In the genomic region with DNA sequence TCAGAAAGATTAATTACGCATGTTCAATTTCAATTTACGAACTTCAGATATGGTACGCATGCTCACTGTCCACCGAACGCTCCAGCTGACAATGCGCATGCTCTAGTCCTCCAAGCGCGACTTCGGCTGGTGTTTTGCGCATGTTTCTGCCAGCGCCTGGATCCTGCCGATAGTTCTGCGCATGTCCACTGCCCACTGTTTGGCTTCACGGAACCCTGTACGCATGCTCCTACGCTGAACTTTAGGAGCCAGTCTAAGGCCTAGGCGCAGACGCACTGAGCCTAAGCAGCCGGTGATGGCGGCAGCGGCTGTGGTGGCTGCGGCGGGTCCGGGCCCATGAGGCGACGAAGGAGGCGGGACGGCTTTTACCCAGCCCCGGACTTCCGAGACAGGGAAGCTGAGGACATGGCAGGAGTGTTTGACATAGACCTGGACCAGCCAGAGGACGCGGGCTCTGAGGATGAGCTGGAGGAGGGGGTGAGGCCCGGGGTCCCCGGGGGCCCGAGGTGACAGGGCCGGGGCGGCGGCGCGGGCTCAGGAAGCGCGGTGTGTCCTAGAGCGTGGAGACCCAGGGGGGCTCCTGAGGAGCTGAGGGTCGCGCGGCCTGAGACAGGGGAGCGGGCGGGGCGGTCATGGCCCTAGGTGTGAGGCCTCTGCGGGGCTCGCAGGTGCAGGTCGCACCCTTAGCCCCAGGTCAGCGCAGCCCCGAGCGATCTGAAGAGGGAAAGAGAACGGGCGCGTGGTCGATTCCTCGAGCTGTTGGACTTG, we compare ENCODE assay signal across 8 cellular contexts. TPM values are rescaled to one million over a fixed set of nuclear protein-coding genes. Genes with fewer than 3 reads are reported as not detected.
DNase-seq lines count a peak whose midpoint lies in the region; ATAC-seq, FAIRE-seq and TF ChIP-seq lines count a peak whose summit lies in the region.

A gene (plus strand): TSS at position 273 of the 768 bp plus-strand sequence. CDS start 64 bp downstream, at position 337.
A gene with protein sequence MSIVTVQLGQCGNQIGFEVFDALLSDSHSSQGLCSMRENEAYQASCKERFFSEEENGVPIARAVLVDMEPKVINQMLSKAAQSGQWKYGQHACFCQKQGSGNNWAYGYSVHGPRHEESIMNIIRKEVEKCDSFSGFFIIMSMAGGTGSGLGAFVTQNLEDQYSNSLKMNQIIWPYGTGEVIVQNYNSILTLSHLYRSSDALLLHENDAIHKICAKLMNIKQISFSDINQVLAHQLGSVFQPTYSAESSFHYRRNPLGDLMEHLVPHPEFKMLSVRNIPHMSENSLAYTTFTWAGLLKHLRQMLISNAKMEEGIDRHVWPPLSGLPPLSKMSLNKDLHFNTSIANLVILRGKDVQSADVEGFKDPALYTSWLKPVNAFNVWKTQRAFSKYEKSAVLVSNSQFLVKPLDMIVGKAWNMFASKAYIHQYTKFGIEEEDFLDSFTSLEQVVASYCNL (minus strand): TSS at position 95 of the 768 bp plus-strand sequence. CDS start 1,941 bp downstream, outside the sequence.

- H3K4me3 Mint-ChIP-seq in activated CD8-positive, alpha-beta memory T cell treated with anti-CD3 and anti-CD28 coated beads, Interleukin-2, amount 10 ng/mL, durations not matched to agents 7 days and 5 days = peak within 1 kb of the TSS; percentile 94
- peak within 1 kb of the TSS; percentile 100 for H3K4me3 Mint-ChIP-seq in memory B cell

- peak within 1 kb of the TSS; percentile 91 for H4K8ac ChIP-seq in H1 (ENCODE audit: extremely low read depth, insufficient read depth, low read length)

- no peaks in the 10 kb centered on the region for H3K27me3 ChIP-seq in H1 (replicated peaks in 1 of 4; ENCODE audit: control insufficient read depth in 3 of 4, extremely low read depth in 1 of 4, insufficient read depth in 3 of 4, low read length in 3 of 4)

- peak within 1 kb of the TSS; percentile 46 for H3K56ac ChIP-seq in H1 (replicated peaks; ENCODE audit: insufficient read length, low read depth, low read length)

- no peaks in the 10 kb centered on the region for H3K27me3 Mint-ChIP-seq in activated CD8-positive, alpha-beta memory T cell treated with anti-CD3 and anti-CD28 coated beads, Interleukin-2, amount 10 ng/mL, durations not matched to agents 7 days and 5 days
- no peaks in the 10 kb centered on the region for H3K27me3 Mint-ChIP-seq in memory B cell

- H3K27ac Mint-ChIP-seq in activated CD8-positive, alpha-beta memory T cell treated with anti-CD3 and anti-CD28 coated beads, Interleukin-2, amount 10 ng/mL, durations not matched to agents 7 days and 5 days = peak within 1 kb of the TSS; percentile 92
- H3K27ac Mint-ChIP-seq in memory B cell = peak within 1 kb of the TSS; percentile 99

- peak within 1 kb of the TSS; percentile 62 to 74 (median 70); a peak in 6 of 7 replicates for H3K9ac ChIP-seq in H1 (replicated peaks in 1 of 4; ENCODE audit: extremely low read depth in 1 of 4, low read depth in 3 of 4, low read length in 3 of 4)

- no peak within 1 kb of the TSS for H2BK120ac ChIP-seq in H1 (replicated peaks; ENCODE audit: low read depth, low read length)

- no peak within 1 kb of the TSS for H3K14ac ChIP-seq in H1 (ENCODE audit: insufficient read length)

- peak within 1 kb of the TSS; percentile 60 to 86 for H3K4me2 ChIP-seq in H1 (ENCODE audit: insufficient read depth in 1 of 2, low read depth in 2 of 2, low read length in 2 of 2)

- peaks cover 57% of the 10 kb centered on the region for H3K4me1 Mint-ChIP-seq in activated CD8-positive, alpha-beta memory T cell treated with anti-CD3 and anti-CD28 coated beads, Interleukin-2, amount 10 ng/mL, durations not matched to agents 7 days and 5 days
- peaks cover 28% of the 10 kb centered on the region for H3K4me1 Mint-ChIP-seq in memory B cell

- H3K18ac ChIP-seq in H1 (ENCODE audit: extremely low read depth, low read length) = no peak within 1 kb of the TSS; the same call in 1 of the 2 replicates

- H3K4ac ChIP-seq in H1 (replicated peaks; ENCODE audit: insufficient read length, low read depth, low read length) = no peak within 1 kb of the TSS

- peaks cover 0 to 3% of the 10 kb centered on the region in 2 experiments for H4K20me1 ChIP-seq in H1 (replicated peaks in 1 of 2; ENCODE audit: control insufficient read depth in 1 of 2, insufficient read depth in 2 of 2, low read length in 2 of 2)

- H4K91ac ChIP-seq in H1 (replicated peaks; ENCODE audit: insufficient read length, low read length) = peak within 1 kb of the TSS; percentile 89

- peak; percentile 30 to 84 for TF ChIP-seq POLR2A in H1 (IDR thresholded peaks at IDR 0.05; ENCODE audit: control extremely low read depth in 1 of 2, low read depth in 2 of 2, low read length in 2 of 2)

- H3K27ac ChIP-seq in H1 (ENCODE audit: low read depth, low read length) = no peak within 1 kb of the TSS

- DNase-seq in COLO668 (lab: John Stamatoyannopoulos, UW; ENCODE audit: unreplicated experiment) = peak; percentile 91
- peak; percentile 100 for DNase-seq in HTR-8/SVneo (ENCODE audit: insufficient read length, low spot score)
- DNase-seq in NOMO-1 treated with dmso at 0.1 percent for 144 hours (lab: John Stamatoyannopoulos, UW; ENCODE audit: unreplicated experiment) = peak; percentile 98
- peak; percentile 99 for DNase-seq in activated CD8-positive, alpha-beta memory T cell treated with anti-CD3 and anti-CD28 coated beads, Interleukin-2, amount 10 ng/mL, durations not matched to agents 7 days and 5 days
- DNase-seq in H1 (ENCODE audit: low read depth in 1 of 2, low spot score in 2 of 2) = peak; percentile 93 to 94
- peak; percentile 93 to 96 for DNase-seq in memory B cell (ENCODE audit: low spot score in 2 of 2)
- DNase-seq in stimulated activated CD8-positive, alpha-beta memory T cell treated with anti-CD3 and anti-CD28 coated beads, Interleukin-12 subunit alpha, Interleukin-12 subunit beta, amount 100 ng/mL, for 24 hours (ENCODE audit: extremely low read depth) = peak; percentile 88

- TF ChIP-seq CTCF in H1 (IDR thresholded peaks at IDR 0.05; ENCODE audit: control extremely low read depth in 1 of 3, insufficient read depth in 1 of 3, low read depth in 1 of 3, low read length in 3 of 3) = no peak

- FAIRE-seq in HTR-8/SVneo (lab: Jason Lieb, UNC) (peak; percentile 99), H1 (lab: Jason Lieb, UNC) (peak; percentile 78)

- no peak within 1 kb of the TSS for H3K23ac ChIP-seq in H1 (ENCODE audit: insufficient read length)

- H3K9me3 Mint-ChIP-seq in activated CD8-positive, alpha-beta memory T cell treated with anti-CD3 and anti-CD28 coated beads, Interleukin-2, amount 10 ng/mL, durations not matched to agents 7 days and 5 days (ENCODE audit: low read depth) = no peaks in the 10 kb centered on the region
- no peaks in the 10 kb centered on the region for H3K9me3 Mint-ChIP-seq in memory B cell

- POLR2A ChIA-PET in H1 (lab: Charles Lee; ENCODE audit: partially characterized antibody) = interaction anchor here (0.8 to 2.6 kb wide), 7 partner anchors 15 to 139 kb away, joined by 3 to 7 read pairs (median 4); no protein-coding TSS in a partner anchor

- H2AFZ ChIP-seq in H1 (ENCODE audit: low read length) = peak within 1 kb of the TSS; percentile 91

- no peak within 1 kb of the TSS for H2BK20ac ChIP-seq in H1 (ENCODE audit: low read length)

- H4K5ac ChIP-seq in H1 (ENCODE audit: insufficient read length, low read depth, low read length) = peak within 1 kb of the TSS; percentile 85

- no peaks in the 10 kb centered on the region for H3K9me3 ChIP-seq in H1 (ENCODE audit: insufficient read depth in 2 of 2, low read depth in 1 of 2, low read length in 1 of 2)

- H3K36me3 Mint-ChIP-seq in activated CD8-positive, alpha-beta memory T cell treated with anti-CD3 and anti-CD28 coated beads, Interleukin-2, amount 10 ng/mL, durations not matched to agents 7 days and 5 days = peaks cover 23% of the 10 kb centered on the region
- H3K36me3 Mint-ChIP-seq in memory B cell = peaks cover 10% of the 10 kb centered on the region

- peaks cover 0 to 9% (median 4%) of the 10 kb centered on the region in 4 experiments; a peak in 3 of 8 replicates for H3K36me3 ChIP-seq in H1 (ENCODE audit: control insufficient read depth in 2 of 4, insufficient read depth in 4 of 4, low read length in 3 of 4)

- H3K23me2 ChIP-seq in H1 (ENCODE audit: low read depth, low read length) = peaks cover 8% of the 10 kb centered on the region; the same call in 1 of the 2 replicates

- H2BK12ac ChIP-seq in H1 (ENCODE audit: low read depth, low read length) = no peak within 1 kb of the TSS

- H3K4me3 ChIP-seq in H1 (ENCODE audit: extremely low read depth in 1 of 4, insufficient read depth in 2 of 4, low read depth in 3 of 4, low read length in 4 of 4) = peak within 1 kb of the TSS; percentile 78 to 92 (median 84)

- H2AK5ac ChIP-seq in H1 (ENCODE audit: low read depth, low read length) = no peak within 1 kb of the TSS

- H3K79me2 ChIP-seq in H1 (ENCODE audit: control insufficient read depth in 1 of 2, insufficient read depth in 2 of 2, low read length in 2 of 2) = peaks cover 0 to 47% of the 10 kb centered on the region in 2 experiments; a peak in 3 of 4 replicates

- no peaks in the 10 kb centered on the region for H3K79me1 ChIP-seq in H1 (ENCODE audit: low read depth, low read length)

- H3K4me1 ChIP-seq in H1 (replicated peaks in 1 of 4; ENCODE audit: control insufficient read depth in 3 of 4, insufficient read depth in 4 of 4, low read length in 3 of 4) = no peaks in the 10 kb centered on the region

- H2BK15ac ChIP-seq in H1 (ENCODE audit: low read length) = no peak within 1 kb of the TSS

- WGBS in H1 (ENCODE audit: extremely low coverage in 1 of 2, insufficient coverage in 1 of 2, insufficient read length in 1 of 2, insufficient replicate concordance in 2 of 2, low coverage in 1 of 2, low lambda C conversion rate in 2 of 2, missing lambda C conversion rate in 1 of 2), 2 experiments = 2% methylated on average over 57 of the region's 60 CpGs; no CpG with 5 or more reads in 1 of the 2 experiments

- no peak within 1 kb of the TSS; the same call in 1 of the 2 replicates for H2BK5ac ChIP-seq in H1 (ENCODE audit: low read depth, low read length)

- 0 out of 4 replicates have a peak, but pooled peaks of 1 of the 2 experiments have one; percentile 1 for TF ChIP-seq RAD21 in H1 (IDR thresholded peaks at IDR 0.05 in 1 of 2, conservative IDR thresholded peaks at IDR 0.05 in 1 of 2; ENCODE audit: low read depth in 2 of 2, low read length in 2 of 2)

- CTCF ChIA-PET in activated CD8-positive, alpha-beta memory T cell treated with anti-CD3 and anti-CD28 coated beads, Interleukin-2, amount 10 ng/mL, durations not matched to agents 7 days and 5 days (lab: Charles Lee) = interaction anchor here (0.6 to 3.8 kb wide), 12 partner anchors 11 to 185 kb away, joined by 3 to 22 read pairs (median 4); a partner anchor contains a TSS
- CTCF ChIA-PET in H1 (lab: Charles Lee; ENCODE audit: partially characterized antibody) = interaction anchor here (0.6 to 1.5 kb wide), 6 partner anchors 12 to 159 kb away, joined by 3 to 6 read pairs (median 4); no protein-coding TSS in a partner anchor

- ATAC-seq in GM21360 (IDR thresholded peaks at IDR 0.05; ENCODE audit: unreplicated experiment) (peak; percentile 78), memory B cell (ENCODE audit: low read depth) (peak; percentile 89)
- ATAC-seq in activated CD8-positive, alpha-beta memory T cell treated with anti-CD3 and anti-CD28 coated beads, Interleukin-2, amount 10 ng/mL, durations not matched to agents 7 days and 5 days = peak; percentile 95

- TF ChIP-seq EP300 in H1 (IDR thresholded peaks at IDR 0.05; ENCODE audit: borderline replicate concordance in 1 of 2, low read depth in 2 of 2, low read length in 2 of 2) = no peak

RNA-seq across cellular contexts. Expression of the first gene that starts in this region (rescaled TPM):
- total RNA-seq in activated CD8-positive, alpha-beta memory T cell treated with anti-CD3 and anti-CD28 coated beads, Interleukin-2, amount 10 ng/mL, durations not matched to agents 7 days and 5 days = 10 to 100 TPM; 52.3 to 58.6 TPM
- 25.5 and 28.4 TPM in 2 replicates for total RNA-seq in H1 (2021; fragmentation: NEBNext Ultra II Directional; extraction: Animal tissue kit (Norgen Biotek cat#: 25700))
- 2.1 and 3.4 TPM in 2 replicates for polyA plus RNA-seq in H1 (2011; rRNA removed)
- polyA plus RNA-seq in H1 (2011; cell fraction: cytosol; rRNA removed) = 4.1 TPM
- polyA plus RNA-seq in H1 (2011; cell fraction: nucleus; rRNA removed) = 2.9 TPM
- 9.2 to 19.7 TPM (median 12.8 TPM) in 4 replicates for polyA plus RNA-seq in H1 (2012, experiment 1 of 2)
- 0.62 TPM for polyA plus RNA-seq in H1 (2012, experiment 2 of 2)
- 8.7 TPM for polyA plus RNA-seq in H1 (2013, experiment 1 of 2)
- 8.7 TPM for polyA plus RNA-seq in H1 (2013, experiment 2 of 2)
- polyA minus RNA-seq in H1 (2011; rRNA and poly(A)+ RNA removed) = 9.3 and 10.5 TPM in 2 replicates
- polyA minus RNA-seq in H1 (2011; cell fraction: cytosol; rRNA and poly(A)+ RNA removed) = 10.7 TPM
- polyA minus RNA-seq in H1 (2011; cell fraction: nucleus; rRNA and poly(A)+ RNA removed) = 16.8 TPM

RNA-seq across cellular contexts. Expression of the second gene that starts in this region (rescaled TPM):
- total RNA-seq in activated CD8-positive, alpha-beta memory T cell treated with anti-CD3 and anti-CD28 coated beads, Interleukin-2, amount 10 ng/mL, durations not matched to agents 7 days and 5 days = 10 to 100 TPM; 14.3 to 15.5 TPM
- 16.1 and 17.5 TPM in 2 replicates for total RNA-seq in H1 (2021; fragmentation: NEBNext Ultra II Directional; extraction: Animal tissue kit (Norgen Biotek cat#: 25700))
- polyA plus RNA-seq in H1 (2011; rRNA removed) = 5.7 and 9.1 TPM in 2 replicates
- polyA plus RNA-seq in H1 (2011; cell fraction: cytosol; rRNA removed) = 7.3 TPM
- polyA plus RNA-seq in H1 (2011; cell fraction: nucleus; rRNA removed) = 3.4 TPM
- 11.2 to 22.7 TPM (median 15.5 TPM) in 4 replicates for polyA plus RNA-seq in H1 (2012, experiment 1 of 2)
- polyA plus RNA-seq in H1 (2012, experiment 2 of 2) = 2.3 TPM
- 11.9 TPM for polyA plus RNA-seq in H1 (2013, experiment 1 of 2)
- polyA plus RNA-seq in H1 (2013, experiment 2 of 2) = 12.3 TPM
- polyA minus RNA-seq in H1 (2011; rRNA and poly(A)+ RNA removed) = 20.3 and 30.4 TPM in 2 replicates
- polyA minus RNA-seq in H1 (2011; cell fraction: cytosol; rRNA and poly(A)+ RNA removed) = 11.9 TPM
- 16.1 TPM for polyA minus RNA-seq in H1 (2011; cell fraction: nucleus; rRNA and poly(A)+ RNA removed)
